In the genomic region with DNA sequence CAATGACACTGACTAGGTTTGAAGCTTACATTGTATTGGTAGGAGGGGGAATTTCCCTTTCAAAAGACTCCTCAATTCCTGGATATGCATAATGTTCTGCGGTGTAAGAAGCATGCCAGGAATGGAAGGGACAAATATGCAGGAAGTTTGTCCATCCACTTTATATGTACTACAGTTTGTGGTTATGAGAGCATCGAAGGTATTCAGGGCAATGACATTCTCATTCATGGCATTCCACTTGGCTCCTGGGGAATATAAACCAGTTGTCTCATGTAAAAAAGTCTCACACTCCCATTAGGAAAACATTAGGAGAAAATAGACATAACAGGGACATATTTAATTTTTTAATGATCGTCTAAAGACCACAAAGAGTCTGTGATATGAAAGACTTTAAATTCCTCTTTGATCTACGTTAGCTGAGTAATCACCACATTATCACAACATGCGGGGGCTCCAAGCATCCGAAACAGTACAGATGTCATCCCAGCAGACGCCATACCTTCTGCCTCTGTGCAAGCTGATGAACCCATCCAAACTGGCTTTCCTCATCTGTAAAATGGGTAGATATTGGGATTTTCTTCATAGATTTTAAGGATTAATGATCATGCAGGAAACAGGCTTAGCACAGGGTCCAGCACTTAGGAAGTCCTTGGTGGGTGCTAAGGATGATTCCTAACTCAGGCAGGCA, we compare ENCODE assay signal across 1 cellular context.
TF ChIP-seq lines count a peak whose summit lies in the region.

No MANE protein-coding gene starts in this region.

TF ChIP-seq in IMR-90, 13 proteins besides CTCF, POLR2A, EP300 and RAD21 (continued from another document):
- TF ChIP-seq, protein P1, sequence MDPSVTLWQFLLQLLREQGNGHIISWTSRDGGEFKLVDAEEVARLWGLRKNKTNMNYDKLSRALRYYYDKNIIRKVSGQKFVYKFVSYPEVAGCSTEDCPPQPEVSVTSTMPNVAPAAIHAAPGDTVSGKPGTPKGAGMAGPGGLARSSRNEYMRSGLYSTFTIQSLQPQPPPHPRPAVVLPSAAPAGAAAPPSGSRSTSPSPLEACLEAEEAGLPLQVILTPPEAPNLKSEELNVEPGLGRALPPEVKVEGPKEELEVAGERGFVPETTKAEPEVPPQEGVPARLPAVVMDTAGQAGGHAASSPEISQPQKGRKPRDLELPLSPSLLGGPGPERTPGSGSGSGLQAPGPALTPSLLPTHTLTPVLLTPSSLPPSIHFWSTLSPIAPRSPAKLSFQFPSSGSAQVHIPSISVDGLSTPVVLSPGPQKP (IDR thresholded peaks at IDR 0.05; ENCODE audit: borderline replicate concordance, low read depth, low read length): no peak
- TF ChIP-seq, protein P2, sequence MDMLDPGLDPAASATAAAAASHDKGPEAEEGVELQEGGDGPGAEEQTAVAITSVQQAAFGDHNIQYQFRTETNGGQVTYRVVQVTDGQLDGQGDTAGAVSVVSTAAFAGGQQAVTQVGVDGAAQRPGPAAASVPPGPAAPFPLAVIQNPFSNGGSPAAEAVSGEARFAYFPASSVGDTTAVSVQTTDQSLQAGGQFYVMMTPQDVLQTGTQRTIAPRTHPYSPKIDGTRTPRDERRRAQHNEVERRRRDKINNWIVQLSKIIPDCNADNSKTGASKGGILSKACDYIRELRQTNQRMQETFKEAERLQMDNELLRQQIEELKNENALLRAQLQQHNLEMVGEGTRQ (IDR thresholded peaks at IDR 0.05; ENCODE audit: low read depth, low read length): no peak
- no peak; the same call in 1 of the 2 replicates for TF ChIP-seq CEBPB (IDR thresholded peaks at IDR 0.05; ENCODE audit: low read depth, low read length)
- TF ChIP-seq MXI1 (IDR thresholded peaks at IDR 0.05; ENCODE audit: borderline replicate concordance, low read depth, low read length): no peak
- TF ChIP-seq RCOR1 (IDR thresholded peaks at IDR 0.05; ENCODE audit: insufficient replicate concordance, low read length): peak; percentile 99
- TF ChIP-seq CHD1 (IDR thresholded peaks at IDR 0.05; ENCODE audit: low read depth, low read length): no peak
- peak; percentile 2; the same call in 1 of the 2 replicates for TF ChIP-seq MAFK (IDR thresholded peaks at IDR 0.05; ENCODE audit: low read depth, low read length)
- peak; percentile 56; the same call in 1 of the 2 replicates for TF ChIP-seq BHLHE40 (IDR thresholded peaks at IDR 0.05; ENCODE audit: low read depth, low read length)
- TF ChIP-seq MAZ (IDR thresholded peaks at IDR 0.05; ENCODE audit: borderline replicate concordance, low read depth, low read length): 0 out of 2 replicates have a peak, but pooled peaks have one; percentile 20
- TF ChIP-seq RFX5 (IDR thresholded peaks at IDR 0.05; ENCODE audit: low read depth, low read length): no peak
- TF ChIP-seq FOS (IDR thresholded peaks at IDR 0.05; ENCODE audit: low read depth, low read length): peak; percentile 61; the same call in 1 of the 2 replicates
TF ChIP-seq in IMR-90: peak in this region for 5.
